In genomic region chr22:26570126-26570525, GRCh38 we compare ENCODE assay signal across 15 cellular contexts. TPM values are rescaled to one million over a fixed set of nuclear protein-coding genes. Genes with fewer than 3 reads are reported as not detected.
DNase-seq lines count a peak whose midpoint lies in the region; ATAC-seq and TF ChIP-seq lines count a peak whose summit lies in the region.
"Had no signal": no experiment of that assay in that cellular context is flagged by ENCODE, and none has a peak within 500 bp of the region (broad histone marks: within the 10 kb centered on the region; RNA-seq: fewer than 3 reads in every experiment).

No MANE protein-coding gene starts in this region.

- H3K9me3 Mint-ChIP-seq in activated CD4-positive, alpha-beta T cell treated with anti-CD3 and anti-CD28 coated beads, Interleukin-2, amount 10 ng/mL, durations not matched to agents 7 days and 5 days: no peaks in the 10 kb centered on the region

- no peak overlapping the region for H3K4me3 Mint-ChIP-seq in activated CD4-positive, alpha-beta T cell treated with anti-CD3 and anti-CD28 coated beads, Interleukin-2, amount 10 ng/mL, durations not matched to agents 7 days and 5 days

- H3K27me3 ChIP-seq in testis (no peaks in the 10 kb centered on the region), MG63 (no peaks in the 10 kb centered on the region)
- H3K27me3 ChIP-seq: tibial artery had no signal

- DNase-seq in activated CD4-positive, alpha-beta T cell treated with anti-CD3 and anti-CD28 coated beads, Interleukin-2, amount 10 ng/mL, durations not matched to agents 7 days and 5 days: no peak
- no peak for DNase-seq in activated CD4-positive, alpha-beta T cell treated with anti-CD3 and anti-CD28 coated beads for 1 hour
- DNase-seq in anterior cingulate cortex (lab: John Stamatoyannopoulos, UW): peak in 32 of 58 donors; percentile 10 to 69 (median 28)
- DNase-seq in medulla oblongata (ENCODE audit: extremely low spot score): peak; percentile 26
- DNase-seq in testis: peak; percentile 85
- DNase-seq in SHP77 (lab: John Stamatoyannopoulos, UW): no peak
- no peak for DNase-seq in MG63
- DNase-seq: ACHN; DMS79 treated with DMSO at 0.1 percent for 48 hours; effector CD4-positive, alpha-beta T cell; NCI-H2029 treated with DMSO at 0.1 percent for 48 hours; tibial artery had no signal

- POLR2A ChIA-PET in activated CD4-positive, alpha-beta T cell treated with anti-CD3 and anti-CD28 coated beads, Interleukin-2, amount 10 ng/mL, durations not matched to agents 7 days and 5 days (lab: Charles Lee): no interaction called here

- no peak for ATAC-seq in GM21619 (IDR thresholded peaks at IDR 0.05; ENCODE audit: unreplicated experiment)

- H3K36me3 ChIP-seq in testis (ENCODE audit: low read depth, missing control alignments): no peaks in the 10 kb centered on the region
- no peaks in the 10 kb centered on the region for H3K36me3 ChIP-seq in MG63

- no peak for TF ChIP-seq CTCF in testis (IDR thresholded peaks at IDR 0.05)

- peak overlapping the region; percentile 26 for H3K27ac Mint-ChIP-seq in activated CD4-positive, alpha-beta T cell treated with anti-CD3 and anti-CD28 coated beads, Interleukin-2, amount 10 ng/mL, durations not matched to agents 7 days and 5 days

- H3K36me3 Mint-ChIP-seq in activated CD4-positive, alpha-beta T cell treated with anti-CD3 and anti-CD28 coated beads, Interleukin-2, amount 10 ng/mL, durations not matched to agents 7 days and 5 days (ENCODE audit: low read depth): peaks cover 10% of the 10 kb centered on the region

- H3K27me3 Mint-ChIP-seq in activated CD4-positive, alpha-beta T cell treated with anti-CD3 and anti-CD28 coated beads, Interleukin-2, amount 10 ng/mL, durations not matched to agents 7 days and 5 days: no peaks in the 10 kb centered on the region

- WGBS in testis, 2 donors: 36 to 47% methylated on average over 8 to 10 of the region's 10 CpGs

- H3K4me3 ChIP-seq in testis (no peak overlapping the region), MG63 (no peak overlapping the region)
- H3K4me3 ChIP-seq: tibial artery had no signal

- CTCF ChIA-PET in activated CD4-positive, alpha-beta T cell treated with anti-CD3 and anti-CD28 coated beads, Interleukin-2, amount 10 ng/mL, durations not matched to agents 7 days and 5 days (lab: Charles Lee): no interaction called here

- H3K4me1 ChIP-seq in testis: peaks cover 13% of the 10 kb centered on the region

- H3K27ac ChIP-seq in testis: no peak overlapping the region
- H3K27ac ChIP-seq: KMS-11, tibial artery had no signal

- H3K4me1 Mint-ChIP-seq in activated CD4-positive, alpha-beta T cell treated with anti-CD3 and anti-CD28 coated beads, Interleukin-2, amount 10 ng/mL, durations not matched to agents 7 days and 5 days: peaks cover 46% of the 10 kb centered on the region

- intact Hi-C loops in testis (cut with DNase I; ENCODE audit: low total_unique reads): no loop called here

- TF ChIP-seq POLR2A in testis (IDR thresholded peaks at IDR 0.05): no peak

- no peaks in the 10 kb centered on the region for H3K9me3 ChIP-seq in testis
- no peaks in the 10 kb centered on the region for H3K9me3 ChIP-seq in MG63
- H3K9me3 ChIP-seq: tibial artery had no signal

RNA-seq across cellular contexts. Expression of gene TPST2, which starts 19.8 kb away (rescaled TPM):
- 10 to 100 TPM; 25.9 to 26.3 TPM for total RNA-seq in activated CD4-positive, alpha-beta T cell treated with anti-CD3 and anti-CD28 coated beads, Interleukin-2, amount 10 ng/mL, durations not matched to agents 7 days and 5 days
- total RNA-seq in testis: 100 to 1,000 TPM; 169 to 218 TPM
- 32.8 TPM for polyA plus RNA-seq in testis (ENCODE audit: insufficient read depth, low read depth, low replicate concordance)
- 21.1 and 37.1 TPM in 2 replicates for total RNA-seq in MG63 (2014; rRNA removed; shearing (Covaris generic); ENCODE audit: low replicate concordance)

RNA-seq across cellular contexts. Expression of gene CRYBB1, which starts 47.7 kb away (rescaled TPM):
- not detected for total RNA-seq in activated CD4-positive, alpha-beta T cell treated with anti-CD3 and anti-CD28 coated beads, Interleukin-2, amount 10 ng/mL, durations not matched to agents 7 days and 5 days
- total RNA-seq in testis: not detected
- polyA plus RNA-seq in testis (ENCODE audit: insufficient read depth, low read depth, low replicate concordance): 0.80 TPM
- not detected in 2 replicates for total RNA-seq in MG63 (2014; rRNA removed; shearing (Covaris generic); ENCODE audit: low replicate concordance)
- total RNA-seq: T-helper 2 cell treated with Interferon-gamma antibody and Interleukin-4, amounts not matched to agents 100 ng/mL and 5 ng/mL, for 36 hours had no signal

RNA-seq across cellular contexts. Expression of gene CRYBA4, which starts 51.6 kb away (rescaled TPM):
- not detected for total RNA-seq in activated CD4-positive, alpha-beta T cell treated with anti-CD3 and anti-CD28 coated beads, Interleukin-2, amount 10 ng/mL, durations not matched to agents 7 days and 5 days
- total RNA-seq in testis: 1 to 10 TPM in 1 of 2 donors, under 1 TPM in 1; 0.93 to 2.3 TPM
- 2.6 TPM for polyA plus RNA-seq in testis (ENCODE audit: insufficient read depth, low read depth, low replicate concordance)
- total RNA-seq in MG63 (2014; rRNA removed; shearing (Covaris generic); ENCODE audit: low replicate concordance): not detected in 2 replicates
- total RNA-seq: T-helper 2 cell treated with Interferon-gamma antibody and Interleukin-4, amounts not matched to agents 100 ng/mL and 5 ng/mL, for 36 hours had no signal

RNA-seq across cellular contexts. Expression of gene TFIP11, which starts 57.9 kb away (rescaled TPM):
- total RNA-seq in activated CD4-positive, alpha-beta T cell treated with anti-CD3 and anti-CD28 coated beads, Interleukin-2, amount 10 ng/mL, durations not matched to agents 7 days and 5 days: 10 to 100 TPM; 52.5 to 58.5 TPM
- 10 to 100 TPM; 44.3 to 51.3 TPM for total RNA-seq in testis
- polyA plus RNA-seq in testis (ENCODE audit: insufficient read depth, low read depth, low replicate concordance): 100 TPM
- total RNA-seq in MG63 (2014; rRNA removed; shearing (Covaris generic); ENCODE audit: low replicate concordance): 37.6 and 51.1 TPM in 2 replicates

Comparison
In these comparisons a context has a peak if more than half of its experiments do, and no peak if none do; other contexts are left out.
1. DNase-seq: peak in anterior cingulate cortex (32 of 58), medulla oblongata (single experiment) and testis (single experiment); none in activated CD4-positive, alpha-beta T cell treated with anti-CD3 and anti-CD28 coated beads, Interleukin-2, amount 10 ng/mL, durations not matched to agents 7 days and 5 days (single experiment), activated CD4-positive, alpha-beta T cell treated with anti-CD3 and anti-CD28 coated beads for 1 hour (single experiment), SHP77 (0 of 2) and MG63 (single experiment).